Comparison of ENCODE assay signal across 13 cellular contexts in the genomic region with DNA sequence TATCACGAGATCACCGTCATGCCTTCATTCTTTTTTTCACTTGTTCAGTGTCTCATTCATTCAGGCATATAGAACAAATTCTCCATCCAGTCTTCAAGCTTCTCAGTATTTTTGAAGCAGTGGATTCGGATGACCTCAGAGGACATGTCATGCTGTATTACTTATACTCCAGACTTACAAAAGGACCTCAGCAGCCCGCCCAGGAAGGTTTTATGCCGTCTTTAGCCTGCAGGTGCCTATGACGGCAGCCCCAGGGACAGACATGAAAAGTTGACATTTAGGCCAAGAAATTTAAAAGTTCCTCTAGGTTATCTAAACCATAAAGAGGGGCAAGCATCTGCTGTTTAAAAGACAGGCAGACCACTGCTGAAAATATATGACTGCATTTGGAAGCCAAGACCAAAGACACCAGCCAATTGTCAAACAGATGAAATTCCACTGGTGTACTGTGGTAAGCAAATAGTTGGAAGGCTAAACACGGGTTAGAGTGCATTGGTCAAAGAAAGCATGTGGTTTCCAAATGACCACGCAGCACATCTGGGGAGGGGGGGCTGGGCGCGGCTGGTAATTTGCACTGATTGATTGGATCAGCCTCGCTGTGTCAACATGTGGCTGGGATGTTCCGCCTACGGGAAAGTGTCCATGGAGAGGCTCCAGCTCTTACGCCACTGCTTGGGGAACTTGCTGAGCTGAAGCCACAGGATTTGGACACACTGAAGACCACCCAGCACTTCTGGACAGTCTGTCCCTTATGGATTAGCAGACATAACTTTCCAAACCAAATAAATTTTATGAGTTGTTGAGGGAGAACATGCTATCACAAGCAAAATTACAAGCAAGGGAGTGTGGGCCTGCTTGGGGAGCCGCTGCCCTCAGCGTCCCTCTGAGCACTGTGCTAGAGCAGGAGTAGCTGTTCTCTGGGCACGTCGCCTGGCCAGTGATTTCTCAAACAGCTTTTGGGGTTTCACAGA.
DNase-seq lines count a peak whose midpoint lies in the region; ATAC-seq, FAIRE-seq and TF ChIP-seq lines count a peak whose summit lies in the region.
"Had no signal": no experiment of that assay in that cellular context is flagged by ENCODE, and none has a peak within 500 bp of the region (broad histone marks: within the 10 kb centered on the region; RNA-seq: fewer than 3 reads in every experiment).

No MANE protein-coding gene starts in this region.

- H3K9me3 ChIP-seq in adipocyte (ENCODE audit: control insufficient read depth, low read length) (no peaks in the 10 kb centered on the region), small intestine (ENCODE audit: control insufficient read depth, low read depth) (no peaks in the 10 kb centered on the region)

- TF ChIP-seq CTCF in nephron progenitor cell (IDR thresholded peaks at IDR 0.05) = no peak

- peak overlapping the region; percentile 58 for H3K27ac Mint-ChIP-seq in nephron progenitor cell

- H3K9me3 Mint-ChIP-seq in nephron progenitor cell = no peaks in the 10 kb centered on the region

- FAIRE-seq in GM19239 (lab: Jason Lieb, UNC) = no peak
- FAIRE-seq in small intestine (lab: Jason Lieb, UNC) = no peak

- H3K36me3 ChIP-seq in adipocyte (ENCODE audit: control insufficient read depth, insufficient read depth, low read length, severe bottlenecking) = no peaks in the 10 kb centered on the region
- no peaks in the 10 kb centered on the region for H3K36me3 ChIP-seq in small intestine (ENCODE audit: control insufficient read depth in 2 of 2, insufficient read depth in 2 of 2, low read length in 2 of 2)
- H3K36me3 ChIP-seq: brain microvascular endothelial cell had no signal

- DNase-seq in adipocyte (ENCODE audit: low read depth) (peak; percentile 53), Right ventricle myocardium superior (peak; percentile 89), nephron progenitor cell (no peak), ureter (ENCODE audit: low spot score) (peak; percentile 91), GM19239 (ENCODE audit: insufficient read length, low spot score) (no peak), small intestine (no peak), kidney glomerular epithelial cell (lab: John Stamatoyannopoulos, UW) (no peak)
- DNase-seq: activated T-cell treated with anti-CD3 and anti-CD28 coated beads for 4 hours, brain microvascular endothelial cell, Calu3, foreskin keratinocyte had no signal

- H3K4me3 ChIP-seq in adipocyte (ENCODE audit: low read length) = peak overlapping the region; percentile 57
- no peak overlapping the region for H3K4me3 ChIP-seq in small intestine (ENCODE audit: low read depth in 1 of 2, low read length in 2 of 2)

- WGBS in small intestine, 3 donors = 69 to 90% (median 86%) methylated on average over 18 of the region's 18 CpGs

- ATAC-seq in Right ventricle myocardium superior (ENCODE audit: poor library complexity) (peak; percentile 94), GM18907 (IDR thresholded peaks at IDR 0.05; ENCODE audit: unreplicated experiment) (no peak)
- ATAC-seq: foreskin keratinocyte had no signal

- H3K36me3 Mint-ChIP-seq in nephron progenitor cell (ENCODE audit: low read depth) = peaks cover 22% of the 10 kb centered on the region

- peaks cover 36% of the 10 kb centered on the region for H3K4me1 ChIP-seq in adipocyte (ENCODE audit: control insufficient read depth, insufficient read depth, low read length)
- H3K4me1 ChIP-seq in small intestine (ENCODE audit: control insufficient read depth in 2 of 2, insufficient read depth in 1 of 2, low read depth in 1 of 2, low read length in 1 of 2) = no peaks in the 10 kb centered on the region
- H3K4me1 ChIP-seq: foreskin keratinocyte had no signal

- intact Hi-C loops in Right ventricle myocardium superior (cut with DNase I) = no loop called here

- no peaks in the 10 kb centered on the region for H3K27me3 Mint-ChIP-seq in nephron progenitor cell (ENCODE audit: low read depth, poor library complexity)

- peak overlapping the region in 1 of 2 donors; percentile 63 for H3K27ac ChIP-seq in small intestine (ENCODE audit: low read depth in 1 of 2, low read length in 1 of 2)
- H3K27ac ChIP-seq: brain microvascular endothelial cell, foreskin keratinocyte, VCaP had no signal

- H3K27me3 ChIP-seq in adipocyte (replicated peaks; ENCODE audit: control insufficient read depth, insufficient read depth, low read length) = no peaks in the 10 kb centered on the region
- no peaks in the 10 kb centered on the region for H3K27me3 ChIP-seq in small intestine (ENCODE audit: control insufficient read depth in 2 of 2, insufficient read depth in 2 of 2, low read length in 2 of 2)
- H3K27me3 ChIP-seq: brain microvascular endothelial cell, foreskin keratinocyte had no signal

- peak overlapping the region; percentile 66 for H3K9ac ChIP-seq in adipocyte (ENCODE audit: low read length)

- no peak overlapping the region for H3K4me3 Mint-ChIP-seq in nephron progenitor cell

- peaks cover 28% of the 10 kb centered on the region for H3K4me1 Mint-ChIP-seq in nephron progenitor cell

Comparison
In these comparisons a context has a peak if more than half of its experiments do, and no peak if none do; other contexts are left out.
1. DNase-seq: peak in adipocyte (single experiment), Right ventricle myocardium superior (single experiment) and ureter (single experiment); none in nephron progenitor cell (single experiment), GM19239 (single experiment), small intestine (single experiment) and kidney glomerular epithelial cell (single experiment).